Comparison of ENCODE assay signal across 12 cellular contexts in the genomic region with DNA sequence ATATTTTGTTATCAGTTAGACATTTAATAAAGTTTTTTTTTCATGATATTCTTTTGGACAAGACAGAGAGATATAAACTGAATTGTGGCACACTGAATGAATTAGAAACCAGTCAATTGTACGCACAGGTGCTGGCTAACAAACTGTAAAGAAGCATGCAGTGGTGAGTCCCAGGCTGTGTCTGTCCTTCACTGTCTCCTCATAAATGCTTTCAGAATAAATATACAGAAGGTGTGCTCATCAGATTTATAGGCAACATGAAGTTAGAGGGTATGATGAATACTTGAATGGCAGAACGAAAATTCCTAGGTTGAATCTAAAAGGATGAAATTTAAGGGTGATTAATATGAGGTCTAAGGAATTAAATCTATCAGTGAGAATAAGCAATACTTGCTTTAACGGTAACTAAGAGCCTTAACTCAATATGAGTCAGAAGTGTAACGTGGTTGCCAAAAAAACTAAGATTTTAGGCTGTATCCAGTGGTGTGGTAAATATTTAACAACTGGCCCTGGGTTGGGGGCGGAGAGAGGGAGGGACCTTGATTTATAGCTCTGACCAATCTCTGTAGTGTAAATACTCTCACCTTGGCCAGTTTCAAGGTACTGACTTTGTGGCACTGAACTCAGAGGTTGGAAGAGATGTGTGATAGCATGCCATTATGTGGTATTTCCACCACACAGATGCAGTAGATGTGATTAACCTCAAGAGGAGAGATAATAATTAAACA. TPM values are rescaled to one million over a fixed set of nuclear protein-coding genes. Genes with fewer than 3 reads are reported as not detected.
DNase-seq lines count a peak whose midpoint lies in the region; ATAC-seq, FAIRE-seq and TF ChIP-seq lines count a peak whose summit lies in the region.
"Had no signal": no experiment of that assay in that cellular context is flagged by ENCODE, and none has a peak within 500 bp of the region (broad histone marks: within the 10 kb centered on the region; RNA-seq: fewer than 3 reads in every experiment).

No MANE protein-coding gene starts in this region.

- H3K9ac ChIP-seq in keratinocyte (ENCODE audit: control insufficient read depth, extremely low read depth, insufficient read depth, low read length) (no peak overlapping the region), neural progenitor cell (no peak overlapping the region)

- H3K27ac ChIP-seq in keratinocyte (ENCODE audit: control insufficient read depth, insufficient read depth, low read length) (no peak overlapping the region), neural progenitor cell (no peak overlapping the region)

- no peaks in the 10 kb centered on the region for H3K27me3 ChIP-seq in keratinocyte (ENCODE audit: control insufficient read depth, extremely low read depth, insufficient read depth, low read length)
- no peaks in the 10 kb centered on the region for H3K27me3 ChIP-seq in neural progenitor cell

- no peak for TF ChIP-seq CTCF in keratinocyte (optimal IDR thresholded peaks at IDR 0.05 in 1 of 3, IDR thresholded peaks at IDR 0.05 in 1 of 3, conservative IDR thresholded peaks at IDR 0.05 in 1 of 3; ENCODE audit: extremely low read depth in 1 of 3, insufficient read depth in 2 of 3, low read length in 3 of 3)
- TF ChIP-seq CTCF in neural progenitor cell (IDR thresholded peaks at IDR 0.05) = no peak

- H3K9me1 ChIP-seq in keratinocyte (ENCODE audit: control insufficient read depth, extremely low read depth, insufficient read depth, low read length) = no peaks in the 10 kb centered on the region

- ATAC-seq in GM19395 (IDR thresholded peaks at IDR 0.05; ENCODE audit: unreplicated experiment) = peak; percentile 76
- ATAC-seq in GM21360 (IDR thresholded peaks at IDR 0.05; ENCODE audit: unreplicated experiment) = no peak
- ATAC-seq in HG02571 (IDR thresholded peaks at IDR 0.05; ENCODE audit: unreplicated experiment) = no peak

- H3K79me2 ChIP-seq in keratinocyte (ENCODE audit: control insufficient read depth, insufficient read depth, low read length) = no peaks in the 10 kb centered on the region
- no peaks in the 10 kb centered on the region for H3K79me2 ChIP-seq in neural progenitor cell (ENCODE audit: low read depth)

- H3K9me3 Mint-ChIP-seq in neural progenitor cell = no peaks in the 10 kb centered on the region

- H3K4me3 ChIP-seq in keratinocyte (ENCODE audit: control insufficient read depth in 2 of 3, extremely low read depth in 1 of 3, insufficient read depth in 2 of 3, low read depth in 1 of 3, low read length in 3 of 3) = no peak overlapping the region
- H3K4me3 ChIP-seq in neural progenitor cell = no peak overlapping the region

- dilution Hi-C loops in keratinocyte (cut with MboI; ENCODE audit: extremely low pct_ligation_motif_present, low sequenced_read_pairs) = no loop called here

- H3K4me2 ChIP-seq in keratinocyte (ENCODE audit: control insufficient read depth, extremely low read depth, insufficient read depth, low read depth, low read length) (peak overlapping the region; percentile 22), neural progenitor cell (no peak overlapping the region)

- H4K20me1 ChIP-seq in keratinocyte (ENCODE audit: control insufficient read depth, extremely low read depth, insufficient read depth, low read length) (no peaks in the 10 kb centered on the region), neural progenitor cell (ENCODE audit: low read depth) (no peaks in the 10 kb centered on the region)

- peak; percentile 35 for DNase-seq in ACHN
- DNase-seq in RPMI7951 (ENCODE audit: low read depth) = peak; percentile 17
- DNase-seq in keratinocyte (ENCODE audit: low read depth, low spot score) = no peak
- no peak for DNase-seq in NCI-H748 treated with DMSO at 0.1 percent for 48 hours (lab: John Stamatoyannopoulos, UW)
- no peak for DNase-seq in neural progenitor cell (ENCODE audit: low spot score)
- DNase-seq: NCI-H1417 treated with DMSO at 0.1 percent for 48 hours, T1000 had no signal

- in situ Hi-C loops in ACHN (cut with HindIII; ENCODE audit: low pct_ligation_motif_present, low pct_unique_long_range_greater_than_20kb, low sequenced_read_pairs) = no loop called here

- FAIRE-seq in keratinocyte (lab: Jason Lieb, UNC) = peak; percentile 9
- FAIRE-seq: colon, H1 had no signal

- H3K36me3 Mint-ChIP-seq in neural progenitor cell = no peaks in the 10 kb centered on the region

- H3K9me3 ChIP-seq in keratinocyte (ENCODE audit: control insufficient read depth, low read depth, low read length) = no peaks in the 10 kb centered on the region
- no peaks in the 10 kb centered on the region for H3K9me3 ChIP-seq in neural progenitor cell (ENCODE audit: low read depth)

- peaks cover 4% of the 10 kb centered on the region for H3K27me3 Mint-ChIP-seq in neural progenitor cell (ENCODE audit: insufficient read depth, low read depth)

- H3K4me3 Mint-ChIP-seq in neural progenitor cell = no peak overlapping the region

- no peak overlapping the region for H3K27ac Mint-ChIP-seq in neural progenitor cell

- peaks cover 36% of the 10 kb centered on the region for H3K4me1 ChIP-seq in keratinocyte (ENCODE audit: control insufficient read depth, extremely low read depth, insufficient read depth, low read length)
- no peaks in the 10 kb centered on the region for H3K4me1 ChIP-seq in neural progenitor cell

- no peaks in the 10 kb centered on the region for H3F3A ChIP-seq in neural progenitor cell (ENCODE audit: low read depth)

- H3K36me3 ChIP-seq in keratinocyte (ENCODE audit: control insufficient read depth in 2 of 2, extremely low read depth in 1 of 2, insufficient read depth in 2 of 2, low read length in 2 of 2) (no peaks in the 10 kb centered on the region), neural progenitor cell (no peaks in the 10 kb centered on the region)

- H2AFZ ChIP-seq in keratinocyte (ENCODE audit: control insufficient read depth, low read length) = no peak overlapping the region
- H2AFZ ChIP-seq in neural progenitor cell (replicated peaks) = no peak overlapping the region

- peaks cover 3% of the 10 kb centered on the region for H3K4me1 Mint-ChIP-seq in neural progenitor cell

RNA-seq across cellular contexts. Expression of gene AAK1, which starts 41.9 kb away (rescaled TPM):
- total RNA-seq in RPMI7951 (2014; rRNA removed; shearing (Covaris generic)) = 33.9 and 44.0 TPM in 2 replicates
- 9.3 to 31.8 TPM (median 12.3 TPM) in 3 replicates for polyA plus RNA-seq in keratinocyte
- 16.1 TPM for polyA plus RNA-seq in keratinocyte (2011; ENCODE audit: low read depth)
- 16.7 and 24.7 TPM in 2 replicates for polyA plus RNA-seq in keratinocyte (2011; cell fraction: cytosol; rRNA removed)
- polyA plus RNA-seq in keratinocyte (2011; cell fraction: nucleus; rRNA removed) = 48.0 and 49.2 TPM in 2 replicates
- 25.5 and 26.2 TPM in 2 replicates for polyA plus RNA-seq in keratinocyte (2012; ENCODE audit: low replicate concordance)
- 23.9 to 48.1 TPM (median 48.0 TPM) in 3 replicates for polyA minus RNA-seq in keratinocyte
- polyA minus RNA-seq in keratinocyte (2011; cell fraction: cytosol; rRNA and poly(A)+ RNA removed) = 26.5 TPM
- 42.0 and 89.1 TPM in 2 replicates for polyA minus RNA-seq in keratinocyte (2011; cell fraction: nucleus; rRNA and poly(A)+ RNA removed)
- 11.8 and 20.8 TPM in 2 replicates for total RNA-seq in neural progenitor cell (ENCODE audit: low replicate concordance)

RNA-seq across cellular contexts. Expression of gene ANXA4, which starts 56.4 kb away (rescaled TPM):
- total RNA-seq in RPMI7951 (2014; rRNA removed; shearing (Covaris generic)) = 43.9 and 63.6 TPM in 2 replicates
- polyA plus RNA-seq in keratinocyte = 143 to 268 TPM (median 209 TPM) in 3 replicates
- polyA plus RNA-seq in keratinocyte (2011; ENCODE audit: low read depth) = 163 TPM
- 167 and 222 TPM in 2 replicates for polyA plus RNA-seq in keratinocyte (2011; cell fraction: cytosol; rRNA removed)
- 183 and 208 TPM in 2 replicates for polyA plus RNA-seq in keratinocyte (2011; cell fraction: nucleus; rRNA removed)
- polyA plus RNA-seq in keratinocyte (2012; ENCODE audit: low replicate concordance) = 149 and 191 TPM in 2 replicates
- 152 to 289 TPM (median 216 TPM) in 3 replicates for polyA minus RNA-seq in keratinocyte
- polyA minus RNA-seq in keratinocyte (2011; cell fraction: cytosol; rRNA and poly(A)+ RNA removed) = 144 TPM
- polyA minus RNA-seq in keratinocyte (2011; cell fraction: nucleus; rRNA and poly(A)+ RNA removed) = 57.3 and 91.8 TPM in 2 replicates
- 4.7 and 7.0 TPM in 2 replicates for total RNA-seq in neural progenitor cell (ENCODE audit: low replicate concordance)

Comparison
In these comparisons a context has a peak if more than half of its experiments do, and no peak if none do; other contexts are left out.
1. DNase-seq: peak in ACHN (single experiment) and RPMI7951 (single experiment); none in keratinocyte (single experiment), NCI-H748 treated with DMSO at 0.1 percent for 48 hours (single experiment) and neural progenitor cell (single experiment).